8 cellular contexts compared by ENCODE assay signal in the genomic region with DNA sequence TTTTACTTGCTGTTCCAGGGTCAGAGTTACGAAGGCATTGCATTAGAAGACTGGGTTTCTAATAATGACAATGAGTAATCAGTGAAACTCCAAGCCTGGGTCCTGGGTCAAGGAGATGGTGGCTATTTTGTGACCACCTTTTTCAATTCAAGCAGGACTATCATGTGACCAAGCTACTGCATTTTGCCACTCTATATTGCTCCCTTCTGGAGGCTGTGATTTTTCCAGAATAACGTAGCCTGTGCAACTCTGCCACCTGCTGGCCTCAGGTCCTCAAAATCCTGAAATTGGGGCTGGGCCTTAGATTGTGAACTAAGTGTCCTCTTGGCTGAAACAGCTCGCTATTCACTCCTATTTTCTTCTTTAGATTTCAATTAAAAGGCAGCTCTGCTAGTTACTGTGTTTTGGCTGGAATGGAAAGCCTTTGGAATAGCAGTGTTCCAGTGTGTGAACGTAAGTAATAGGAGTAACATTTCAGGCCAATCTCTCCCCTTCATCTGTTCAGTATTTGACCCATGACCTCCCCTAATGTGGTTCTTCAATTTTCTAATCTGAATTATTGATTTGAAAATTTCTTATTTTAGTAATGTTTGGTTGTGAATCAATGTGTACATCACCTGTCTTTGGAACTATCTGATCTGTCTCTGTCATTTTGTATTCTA. TPM values are rescaled to one million over a fixed set of nuclear protein-coding genes. Genes with fewer than 3 reads are reported as not detected.
DNase-seq lines count a peak whose midpoint lies in the region; ATAC-seq, FAIRE-seq and TF ChIP-seq lines count a peak whose summit lies in the region.

No MANE protein-coding gene starts in this region.

- no peak overlapping the region for H3K27ac ChIP-seq in body of pancreas
- H3K27ac ChIP-seq in kidney (ENCODE audit: low read depth in 2 of 2, low read length in 2 of 2) = no peak overlapping the region
- H3K27ac ChIP-seq in aorta (ENCODE audit: low read depth in 1 of 2, low read length in 2 of 2) = no peak overlapping the region

- in situ Hi-C loops in KBM-7 (cut with MboI; ENCODE audit: low pct_unique_long_range_greater_than_20kb, low sequenced_read_pairs) = no loop called here

- no peak for TF ChIP-seq POLR2A in body of pancreas (IDR thresholded peaks at IDR 0.05)

- H3K27me3 ChIP-seq in body of pancreas (no peaks in the 10 kb centered on the region), aorta (ENCODE audit: control insufficient read depth in 1 of 2, insufficient read depth in 2 of 2, low read length in 1 of 2) (no peaks in the 10 kb centered on the region)

- H3K4me1 ChIP-seq in body of pancreas = no peaks in the 10 kb centered on the region
- H3K4me1 ChIP-seq in kidney (ENCODE audit: control insufficient read depth in 1 of 2, insufficient read depth in 1 of 2, low read depth in 1 of 2, low read length in 2 of 2) = no peaks in the 10 kb centered on the region
- no peaks in the 10 kb centered on the region for H3K4me1 ChIP-seq in aorta (ENCODE audit: control insufficient read depth in 1 of 2, insufficient read depth in 2 of 2, low read length in 2 of 2)

- TF ChIP-seq CTCF in body of pancreas (IDR thresholded peaks at IDR 0.05) = peak; percentile 54 to 80 (median 65)
- peak; percentile 70 for TF ChIP-seq CTCF in kidney (IDR thresholded peaks at IDR 0.05; ENCODE audit: borderline replicate concordance, extremely low read depth, insufficient read depth)

- ATAC-seq in body of pancreas (peak; percentile 92), aorta (ENCODE audit: low FRiP score) (no peak), GM18861 (IDR thresholded peaks at IDR 0.05; ENCODE audit: unreplicated experiment) (no peak)

- WGBS in body of pancreas, 2 donors = 41 to 42% methylated on average over 4 of the region's 4 CpGs
- 53% methylated on average over 4 of the region's 4 CpGs for WGBS in aorta, 2 donors

- H3K9me3 ChIP-seq in body of pancreas (no peaks in the 10 kb centered on the region), kidney (ENCODE audit: control insufficient read depth in 1 of 2, low read length in 2 of 2) (no peaks in the 10 kb centered on the region), aorta (ENCODE audit: control insufficient read depth, low read length) (no peaks in the 10 kb centered on the region)

- H3K36me3 ChIP-seq in body of pancreas (replicated peaks in 1 of 2; ENCODE audit: insufficient read depth in 1 of 2, low read depth in 2 of 2) (no peaks in the 10 kb centered on the region), kidney (ENCODE audit: control insufficient read depth in 1 of 2, insufficient read depth in 2 of 2, low read length in 2 of 2) (no peaks in the 10 kb centered on the region), aorta (ENCODE audit: control insufficient read depth in 1 of 2, insufficient read depth in 2 of 2, low read length in 1 of 2) (no peaks in the 10 kb centered on the region)

- intact Hi-C loops in body of pancreas (cut with DNase I) (no loop called here), kidney (cut with DNase I) (no loop called here), aorta (cut with DNase I) (no loop called here)

- peak; percentile 22 for DNase-seq in DMS153 treated with DMSO at 0.1 percent for 48 hours (lab: John Stamatoyannopoulos, UW; ENCODE audit: unreplicated experiment)
- peak; percentile 60 for DNase-seq in KBM-7
- DNase-seq in SHP77 (lab: John Stamatoyannopoulos, UW) = peak; percentile 52 to 65
- peak; percentile 60 to 75 (median 66) for DNase-seq in body of pancreas
- DNase-seq in kidney = no peak
- peak; percentile 2 for DNase-seq in stimulated activated CD4-positive, alpha-beta T cell treated with anti-CD3 and anti-CD28 coated beads, Interleukin-2, amount 100 ng/mL, for 4 hours (ENCODE audit: low read depth)
- DNase-seq in aorta = no peak

- no peak overlapping the region for H3K4me3 ChIP-seq in body of pancreas
- no peak overlapping the region for H3K4me3 ChIP-seq in kidney (ENCODE audit: low read length in 2 of 2)
- H3K4me3 ChIP-seq in aorta (ENCODE audit: low read length in 2 of 2) = no peak overlapping the region

- no peak overlapping the region for H3K9ac ChIP-seq in kidney (ENCODE audit: low read length in 2 of 2)

- peak; percentile 68 for FAIRE-seq in kidney (lab: Jason Lieb, UNC)

RNA-seq across cellular contexts. Expression of gene CD46, which starts 52.9 kb away (rescaled TPM):
- total RNA-seq in body of pancreas = 100 to 1,000 TPM; 162 to 175 TPM
- total RNA-seq in kidney = 269 TPM
- 119 TPM for polyA plus RNA-seq in kidney (ENCODE audit: insufficient read depth, low read depth, low replicate concordance)
- total RNA-seq in aorta = 100 to 1,000 TPM; 189 to 210 TPM
- 100 to 1,000 TPM in 1 of 2 donors, 10 to 100 TPM in 1; 56.3 to 153 TPM for polyA plus RNA-seq in aorta

RNA-seq across cellular contexts. Expression of gene CR1L, which starts 54.0 kb away (rescaled TPM):
- total RNA-seq in body of pancreas = not detected
- total RNA-seq in kidney = 0.44 TPM
- polyA plus RNA-seq in kidney (ENCODE audit: insufficient read depth, low read depth, low replicate concordance) = 1.4 TPM
- total RNA-seq in aorta = under 1 TPM in 1 of 2 donors, not detected in 1; 0.24 TPM
- not detected for polyA plus RNA-seq in aorta

Comparison
In these comparisons a context has a peak if more than half of its experiments do, and no peak if none do; other contexts are left out.
1. DNase-seq: peak in DMS153 treated with DMSO at 0.1 percent for 48 hours (single experiment), KBM-7 (single experiment), SHP77 (2 of 2), body of pancreas (4 of 4) and stimulated activated CD4-positive, alpha-beta T cell treated with anti-CD3 and anti-CD28 coated beads, Interleukin-2, amount 100 ng/mL, for 4 hours (single experiment); none in kidney (single experiment) and aorta (0 of 2).